ENCODE assay signal across 19 cellular contexts in the genomic region with DNA sequence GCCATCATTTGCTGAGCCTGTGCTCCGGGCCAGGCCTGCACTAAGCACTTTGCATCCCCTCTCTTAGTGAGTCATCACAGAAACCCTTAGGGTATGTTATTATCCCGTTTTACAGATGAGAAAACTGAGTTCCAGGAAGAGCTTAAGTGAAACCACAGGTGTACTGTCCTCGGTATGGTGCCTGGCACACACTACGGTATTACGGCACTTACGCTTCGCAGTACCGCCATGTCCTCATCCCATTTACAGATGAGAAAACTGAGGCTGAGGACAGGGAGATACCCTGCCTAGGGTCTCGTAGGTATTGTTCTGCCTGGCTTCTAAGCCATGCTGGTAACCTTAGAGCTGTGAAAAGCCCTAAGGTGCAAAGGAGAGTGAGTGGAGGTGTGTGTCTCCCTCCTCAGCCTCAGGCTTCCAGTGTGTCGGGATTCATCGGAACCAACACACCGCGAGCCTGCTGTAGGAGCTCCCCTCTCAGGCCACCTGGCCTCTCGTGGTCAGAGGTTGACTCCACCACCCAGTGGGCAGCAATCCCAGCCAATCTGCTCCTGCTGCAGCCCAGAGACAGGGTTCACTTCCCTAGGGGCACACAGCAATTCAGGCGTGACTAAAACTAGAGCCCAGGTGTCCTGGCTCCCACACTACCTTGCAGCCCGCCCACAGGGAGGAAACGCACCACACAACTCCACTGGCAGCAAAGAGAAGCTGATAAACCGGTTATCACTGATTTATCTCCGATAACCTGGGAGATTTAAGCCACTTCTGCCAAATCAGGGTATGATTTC. TPM values are rescaled to one million over a fixed set of nuclear protein-coding genes. Genes with fewer than 3 reads are reported as not detected.
DNase-seq lines count a peak whose midpoint lies in the region; ATAC-seq, FAIRE-seq and TF ChIP-seq lines count a peak whose summit lies in the region.
"Had no signal": no experiment of that assay in that cellular context is flagged by ENCODE, and none has a peak within 500 bp of the region (broad histone marks: within the 10 kb centered on the region; RNA-seq: fewer than 3 reads in every experiment).

No MANE protein-coding gene starts in this region.

- H4K91ac ChIP-seq in neuronal stem cell (ENCODE audit: low read depth, low read length, poor library complexity) = peak overlapping the region; percentile 45

- no peak overlapping the region for H3K18ac ChIP-seq in neuronal stem cell (ENCODE audit: low read length)

- H3K79me1 ChIP-seq in neuronal stem cell (ENCODE audit: low read depth, low read length) = no peaks in the 10 kb centered on the region

- no peaks in the 10 kb centered on the region for H3K27me3 ChIP-seq in HepG2 (ENCODE audit: control insufficient read depth in 1 of 2, insufficient read depth in 2 of 2, low read length in 2 of 2)
- H3K27me3 ChIP-seq in right lobe of liver = no peaks in the 10 kb centered on the region
- H3K27me3 ChIP-seq in neuronal stem cell (ENCODE audit: control insufficient read depth in 3 of 3, insufficient read depth in 3 of 3, low read depth in 1 of 3, low read length in 3 of 3) = peaks cover 0 to 2% (median 0%) of the 10 kb centered on the region in 3 experiments
- no peaks in the 10 kb centered on the region for H3K27me3 ChIP-seq in ascending aorta

- no peak overlapping the region for H2BK120ac ChIP-seq in neuronal stem cell (ENCODE audit: low read depth, low read length)

- H3K27ac ChIP-seq in HepG2 (ENCODE audit: extremely low read length, insufficient read depth, low read length) (no peak overlapping the region), right lobe of liver (no peak overlapping the region), VCaP (peak overlapping the region; percentile 72), neuronal stem cell (replicated peaks; ENCODE audit: low read length) (no peak overlapping the region), ascending aorta (no peak overlapping the region)

- no peak overlapping the region for H3K4me2 ChIP-seq in HepG2 (ENCODE audit: low read depth, low read length)
- no peak overlapping the region for H3K4me2 ChIP-seq in neuronal stem cell (ENCODE audit: insufficient read depth, low read length, poor library complexity, severe bottlenecking)

- in situ Hi-C loops in HepG2 (cut with HindIII; ENCODE audit: extremely low pct_ligation_motif_present, low pct_unique_long_range_greater_than_20kb) = no loop called here

- H2AFZ ChIP-seq in HepG2 (ENCODE audit: low read length) (no peak overlapping the region), neuronal stem cell (ENCODE audit: low read length) (no peak overlapping the region)

- no peak for TF ChIP-seq RAD21 in HepG2 (CRISPR knock-in tag; IDR thresholded peaks at IDR 0.05)

- H3K23ac ChIP-seq in neuronal stem cell (ENCODE audit: low read depth, low read length, poor library complexity) = no peak overlapping the region

- FAIRE-seq in HepG2 (lab: Jason Lieb, UNC) = no peak
- FAIRE-seq: RCC 7860 had no signal

- H2BK5ac ChIP-seq in neuronal stem cell (ENCODE audit: low read length) = no peak overlapping the region

- H2BK12ac ChIP-seq in neuronal stem cell (ENCODE audit: low read length) = no peak overlapping the region

- H3K4me3 ChIP-seq in HepG2 (replicated peaks in 1 of 3; ENCODE audit: insufficient read depth in 1 of 3, low read depth in 2 of 3, low read length in 3 of 3) = no peak overlapping the region
- H3K4me3 ChIP-seq in right lobe of liver = no peak overlapping the region
- no peak overlapping the region for H3K4me3 ChIP-seq in neuronal stem cell (ENCODE audit: low read length in 2 of 2)
- H3K4me3 ChIP-seq in ascending aorta = no peak overlapping the region

- TF ChIP-seq POLR2A in HepG2 (IDR thresholded peaks at IDR 0.05; ENCODE audit: insufficient read depth in 1 of 2, low read depth in 2 of 2, low read length in 2 of 2) (no peak), right lobe of liver (IDR thresholded peaks at IDR 0.05) (no peak)

- peaks cover 38 to 60% of the 10 kb centered on the region in 2 experiments for H3K36me3 ChIP-seq in HepG2 (replicated peaks in 1 of 2; ENCODE audit: control insufficient read depth in 1 of 2, insufficient read depth in 2 of 2, low read length in 2 of 2)
- peaks cover 0 to 54% (median 25%) of the 10 kb centered on the region in 4 donors for H3K36me3 ChIP-seq in right lobe of liver
- H3K36me3 ChIP-seq in neuronal stem cell (replicated peaks in 1 of 2; ENCODE audit: control insufficient read depth in 2 of 2, insufficient read depth in 2 of 2, low read length in 2 of 2) = peaks cover 16 to 22% of the 10 kb centered on the region in 2 donors
- peaks cover 53 to 92% of the 10 kb centered on the region in 2 donors for H3K36me3 ChIP-seq in ascending aorta

- H3K14ac ChIP-seq in neuronal stem cell (ENCODE audit: low read length) = no peak overlapping the region

- DNase-seq in HepG2 (ENCODE audit: low spot score) (no peak), right lobe of liver (no peak), neuronal stem cell (ENCODE audit: low spot score) (no peak), ascending aorta (ENCODE audit: low spot score in 2 of 2) (no peak), HCEC 1CT (no peak)
- DNase-seq: ACHN; AML-193; CD4-positive, alpha-beta T cell; DMS53; HFFc6; NCI-H1092; NCI-H146; NCI-H2081 treated with DMSO at 0.1 percent for 48 hours; NCI-H510A; NCI-H82; SIG-M5 had no signal

- no peak overlapping the region for H3K4ac ChIP-seq in neuronal stem cell (ENCODE audit: low read length)

- H3K79me2 ChIP-seq in HepG2 (ENCODE audit: insufficient read depth, low read length) = no peaks in the 10 kb centered on the region

- H4K8ac ChIP-seq in neuronal stem cell (ENCODE audit: low read depth, low read length) = no peak overlapping the region

- CTCF ChIA-PET in HepG2 (lab: Yijun Ruan, JAX; ENCODE audit: low intra/inter-chr PET ratio, low total read pairs) = no interaction called here

- BruUV-seq in HepG2 (replicated peaks; lab: Mats Ljungman, UMichigan) = no TSS peak

- intact Hi-C loops in HepG2 (cut with micrococcal nuclease; ENCODE audit: unreplicated experiment) = no loop called here
- intact Hi-C loops in right lobe of liver (cut with DNase I) = loop anchor here in 1 of 2 donors (10.0 kb wide), 1 partner anchor 234 kb away; no protein-coding TSS in a partner anchor
- intact Hi-C loops in ascending aorta (cut with DNase I) = no loop called here

- H2AK5ac ChIP-seq in neuronal stem cell (ENCODE audit: low read depth, low read length) = no peak overlapping the region

- TF ChIP-seq EP300 in HepG2 (IDR thresholded peaks at IDR 0.05; ENCODE audit: low read depth in 2 of 2, low read length in 2 of 2) (no peak), HepG2 (CRISPR knock-in tag; IDR thresholded peaks at IDR 0.05; ENCODE audit: borderline replicate concordance) (no peak)

- H3K9me3 ChIP-seq in HepG2 (ENCODE audit: low read length) = no peaks in the 10 kb centered on the region
- no peaks in the 10 kb centered on the region for H3K9me3 ChIP-seq in right lobe of liver
- H3K9me3 ChIP-seq in neuronal stem cell (replicated peaks in 1 of 2; ENCODE audit: control insufficient read depth in 2 of 2, insufficient read depth in 1 of 2, low read depth in 1 of 2, low read length in 2 of 2) = peaks cover 0 to 8% of the 10 kb centered on the region in 2 donors
- no peaks in the 10 kb centered on the region for H3K9me3 ChIP-seq in ascending aorta

- no peak for TF ChIP-seq CTCF in HepG2 (CRISPR knock-in tag; IDR thresholded peaks at IDR 0.05)
- TF ChIP-seq CTCF in right lobe of liver (IDR thresholded peaks at IDR 0.05) = no peak
- TF ChIP-seq CTCF in VCaP (conservative IDR thresholded peaks at IDR 0.05) = no peak
- TF ChIP-seq CTCF in ascending aorta (IDR thresholded peaks at IDR 0.05) = no peak

- H2BK15ac ChIP-seq in neuronal stem cell (ENCODE audit: low read length) = no peak overlapping the region

- H4K20me1 ChIP-seq in HepG2 (ENCODE audit: insufficient read depth, low read length) = no peaks in the 10 kb centered on the region

- POLR2A ChIA-PET in HepG2 (lab: Yijun Ruan, JAX) = interaction anchor here (1.7 kb wide), 1 partner anchor 10 kb away, joined by 4 read pairs; no protein-coding TSS in a partner anchor

- 92% methylated on average over 14 of the region's 19 CpGs for WGBS in HepG2 (ENCODE audit: low lambda C conversion rate)
- 88% methylated on average over 10 of the region's 19 CpGs for WGBS in right lobe of liver (ENCODE audit: insufficient coverage, low coverage, low lambda C conversion rate, missing lambda C conversion rate)
- WGBS in neuronal stem cell (ENCODE audit: extremely low coverage in 2 of 2, insufficient read length in 2 of 2, insufficient replicate concordance in 1 of 2), 2 donors = no CpG with 5 or more reads among the region's 19 CpGs

- H3K4me1 ChIP-seq in HepG2 (ENCODE audit: insufficient read depth, low read length) = no peaks in the 10 kb centered on the region
- H3K4me1 ChIP-seq in right lobe of liver = no peaks in the 10 kb centered on the region
- H3K4me1 ChIP-seq in neuronal stem cell (ENCODE audit: control insufficient read depth in 2 of 2, insufficient read depth in 1 of 2, low read depth in 1 of 2, low read length in 2 of 2) = peaks cover 0 to 12% of the 10 kb centered on the region in 2 donors
- H3K4me1 ChIP-seq in ascending aorta = no peaks in the 10 kb centered on the region

- no peak for ATAC-seq in HepG2
- no peak for ATAC-seq in right lobe of liver
- no peak for ATAC-seq in HG02870 (IDR thresholded peaks at IDR 0.05; ENCODE audit: unreplicated experiment)

- H3K9ac ChIP-seq in HepG2 (ENCODE audit: insufficient read depth, low read depth, low read length) (no peak overlapping the region), neuronal stem cell (ENCODE audit: low read depth, low read length, poor library complexity) (no peak overlapping the region)

RNA-seq across cellular contexts. Expression of gene HMOX1, which starts 39.6 kb away (rescaled TPM):
- 53.6 and 54.1 TPM in 2 replicates for total RNA-seq in HepG2 (2016; rRNA removed; fragmentation: Illumina TruSeq; extraction: Trizol)
- 12.4 and 15.7 TPM in 2 replicates for total RNA-seq in HepG2 (2016; cell fraction: cytosol; rRNA removed; fragmentation: Illumina TruSeq; extraction: Trizol; ENCODE audit: low read depth)
- total RNA-seq in HepG2 (2016; cell fraction: insoluble cytoplasmic fraction; rRNA removed; fragmentation: Illumina TruSeq; extraction: Trizol) = 43.9 and 54.4 TPM in 2 replicates
- 23.2 and 25.0 TPM in 2 replicates for total RNA-seq in HepG2 (2016; cell fraction: membrane; rRNA removed; fragmentation: Illumina TruSeq; extraction: Trizol)
- 22.0 and 26.2 TPM in 2 replicates for total RNA-seq in HepG2 (2016; cell fraction: nucleus; rRNA removed; fragmentation: Illumina TruSeq; extraction: Trizol)
- 60.5 and 67.4 TPM in 2 replicates for polyA plus RNA-seq in HepG2 (2011; rRNA removed)
- 42.4 and 72.7 TPM in 2 replicates for polyA plus RNA-seq in HepG2 (2011; cell fraction: cytosol; rRNA removed)
- polyA plus RNA-seq in HepG2 (2011; cell fraction: nucleus; rRNA removed) = 28.4 and 28.9 TPM in 2 replicates
- 27.8 and 42.7 TPM in 2 replicates for polyA plus RNA-seq in HepG2 (2012)
- polyA plus RNA-seq in HepG2 (2016; cell fraction: cytosol; fragmentation: Illumina TruSeq; extraction: Trizol; ENCODE audit: low read depth) = 12.3 and 13.2 TPM in 2 replicates
- polyA plus RNA-seq in HepG2 (2016; cell fraction: insoluble cytoplasmic fraction; fragmentation: Illumina TruSeq; extraction: Trizol; ENCODE audit: low read depth) = 58.0 and 69.8 TPM in 2 replicates
- polyA plus RNA-seq in HepG2 (2016; cell fraction: membrane; fragmentation: Illumina TruSeq; extraction: Trizol; ENCODE audit: low read depth) = 18.6 and 20.3 TPM in 2 replicates
- polyA plus RNA-seq in HepG2 (2016; cell fraction: nucleus; fragmentation: Illumina TruSeq; extraction: Trizol; ENCODE audit: insufficient read depth, low read depth) = 47.4 and 49.7 TPM in 2 replicates
- polyA minus RNA-seq in HepG2 (2011; rRNA and poly(A)+ RNA removed; ENCODE audit: low replicate concordance) = 12.4 and 47.0 TPM in 2 replicates
- 23.6 and 31.0 TPM in 2 replicates for polyA minus RNA-seq in HepG2 (2011; cell fraction: cytosol; rRNA and poly(A)+ RNA removed)
- polyA minus RNA-seq in HepG2 (2011; cell fraction: nucleus; rRNA and poly(A)+ RNA removed) = 8.1 and 10.9 TPM in 2 replicates
- 100 to 1,000 TPM in 1 of 6 experiments, 10 to 100 TPM in 5; 15.7 to 255 (median 47.2) TPM for total RNA-seq in right lobe of liver
- polyA plus RNA-seq in neuronal stem cell (2013, experiment 1 of 2) = 5.1 TPM
- 5.5 TPM for polyA plus RNA-seq in neuronal stem cell (2013, experiment 2 of 2)
- 27.1 TPM for total RNA-seq in ascending aorta

RNA-seq across cellular contexts. Expression of gene TOM1, which starts 41.6 kb away (rescaled TPM):
- total RNA-seq in HepG2 (2016; rRNA removed; fragmentation: Illumina TruSeq; extraction: Trizol) = 26.0 and 30.8 TPM in 2 replicates
- total RNA-seq in HepG2 (2016; cell fraction: cytosol; rRNA removed; fragmentation: Illumina TruSeq; extraction: Trizol; ENCODE audit: low read depth) = 8.2 and 8.9 TPM in 2 replicates
- 27.3 and 37.6 TPM in 2 replicates for total RNA-seq in HepG2 (2016; cell fraction: insoluble cytoplasmic fraction; rRNA removed; fragmentation: Illumina TruSeq; extraction: Trizol)
- 14.9 and 15.6 TPM in 2 replicates for total RNA-seq in HepG2 (2016; cell fraction: membrane; rRNA removed; fragmentation: Illumina TruSeq; extraction: Trizol)
- 23.1 and 32.7 TPM in 2 replicates for total RNA-seq in HepG2 (2016; cell fraction: nucleus; rRNA removed; fragmentation: Illumina TruSeq; extraction: Trizol)
- 87.3 and 109 TPM in 2 replicates for polyA plus RNA-seq in HepG2 (2011; rRNA removed)
- 88.6 and 94.3 TPM in 2 replicates for polyA plus RNA-seq in HepG2 (2011; cell fraction: cytosol; rRNA removed)
- polyA plus RNA-seq in HepG2 (2011; cell fraction: nucleus; rRNA removed) = 114 and 120 TPM in 2 replicates
- polyA plus RNA-seq in HepG2 (2012) = 46.6 and 59.1 TPM in 2 replicates
- 7.6 and 7.8 TPM in 2 replicates for polyA plus RNA-seq in HepG2 (2016; cell fraction: cytosol; fragmentation: Illumina TruSeq; extraction: Trizol; ENCODE audit: low read depth)
- 26.3 and 33.2 TPM in 2 replicates for polyA plus RNA-seq in HepG2 (2016; cell fraction: insoluble cytoplasmic fraction; fragmentation: Illumina TruSeq; extraction: Trizol; ENCODE audit: low read depth)
- polyA plus RNA-seq in HepG2 (2016; cell fraction: membrane; fragmentation: Illumina TruSeq; extraction: Trizol; ENCODE audit: low read depth) = 11.4 and 13.9 TPM in 2 replicates
- 40.8 and 47.0 TPM in 2 replicates for polyA plus RNA-seq in HepG2 (2016; cell fraction: nucleus; fragmentation: Illumina TruSeq; extraction: Trizol; ENCODE audit: insufficient read depth, low read depth)
- polyA minus RNA-seq in HepG2 (2011; rRNA and poly(A)+ RNA removed; ENCODE audit: low replicate concordance) = 56.0 and 249 TPM in 2 replicates
- 41.1 and 54.6 TPM in 2 replicates for polyA minus RNA-seq in HepG2 (2011; cell fraction: cytosol; rRNA and poly(A)+ RNA removed)
- polyA minus RNA-seq in HepG2 (2011; cell fraction: nucleus; rRNA and poly(A)+ RNA removed) = 59.4 and 74.8 TPM in 2 replicates
- 100 to 1,000 TPM in 2 of 6 experiments, 10 to 100 TPM in 4; 45.0 to 124 (median 54.0) TPM for total RNA-seq in right lobe of liver
- 16.6 TPM for polyA plus RNA-seq in neuronal stem cell (2013, experiment 1 of 2)
- 17.0 TPM for polyA plus RNA-seq in neuronal stem cell (2013, experiment 2 of 2)
- 84.4 TPM for total RNA-seq in ascending aorta

RNA-seq across cellular contexts. Expression of gene MCM5, which starts 58.7 kb away (rescaled TPM):
- total RNA-seq in HepG2 (2016; rRNA removed; fragmentation: Illumina TruSeq; extraction: Trizol) = 87.1 and 93.5 TPM in 2 replicates
- 36.4 and 41.9 TPM in 2 replicates for total RNA-seq in HepG2 (2016; cell fraction: cytosol; rRNA removed; fragmentation: Illumina TruSeq; extraction: Trizol; ENCODE audit: low read depth)
- total RNA-seq in HepG2 (2016; cell fraction: insoluble cytoplasmic fraction; rRNA removed; fragmentation: Illumina TruSeq; extraction: Trizol) = 66.7 and 92.9 TPM in 2 replicates
- 53.5 and 61.3 TPM in 2 replicates for total RNA-seq in HepG2 (2016; cell fraction: membrane; rRNA removed; fragmentation: Illumina TruSeq; extraction: Trizol)
- 65.1 and 73.9 TPM in 2 replicates for total RNA-seq in HepG2 (2016; cell fraction: nucleus; rRNA removed; fragmentation: Illumina TruSeq; extraction: Trizol)
- 35.0 and 40.2 TPM in 2 replicates for polyA plus RNA-seq in HepG2 (2011; rRNA removed)
- polyA plus RNA-seq in HepG2 (2011; cell fraction: cytosol; rRNA removed) = 19.1 and 35.5 TPM in 2 replicates
- 35.1 and 61.3 TPM in 2 replicates for polyA plus RNA-seq in HepG2 (2011; cell fraction: nucleus; rRNA removed)
- 24.2 and 36.5 TPM in 2 replicates for polyA plus RNA-seq in HepG2 (2012)
- 11.7 and 13.9 TPM in 2 replicates for polyA plus RNA-seq in HepG2 (2016; cell fraction: cytosol; fragmentation: Illumina TruSeq; extraction: Trizol; ENCODE audit: low read depth)
- 62.2 and 92.9 TPM in 2 replicates for polyA plus RNA-seq in HepG2 (2016; cell fraction: insoluble cytoplasmic fraction; fragmentation: Illumina TruSeq; extraction: Trizol; ENCODE audit: low read depth)
- polyA plus RNA-seq in HepG2 (2016; cell fraction: membrane; fragmentation: Illumina TruSeq; extraction: Trizol; ENCODE audit: low read depth) = 18.4 and 22.6 TPM in 2 replicates
- 116 and 125 TPM in 2 replicates for polyA plus RNA-seq in HepG2 (2016; cell fraction: nucleus; fragmentation: Illumina TruSeq; extraction: Trizol; ENCODE audit: insufficient read depth, low read depth)
- polyA minus RNA-seq in HepG2 (2011; rRNA and poly(A)+ RNA removed; ENCODE audit: low replicate concordance) = 190 and 207 TPM in 2 replicates
- polyA minus RNA-seq in HepG2 (2011; cell fraction: cytosol; rRNA and poly(A)+ RNA removed) = 29.2 and 59.2 TPM in 2 replicates
- 25.5 and 42.9 TPM in 2 replicates for polyA minus RNA-seq in HepG2 (2011; cell fraction: nucleus; rRNA and poly(A)+ RNA removed)
- total RNA-seq in right lobe of liver = 10 to 100 TPM in 4 of 6 experiments, 1 to 10 TPM in 2; 6.7 to 35.9 (median 13.4) TPM
- 43.8 TPM for polyA plus RNA-seq in neuronal stem cell (2013, experiment 1 of 2)
- 41.6 TPM for polyA plus RNA-seq in neuronal stem cell (2013, experiment 2 of 2)
- 31.1 TPM for total RNA-seq in ascending aorta
